18 cellular contexts compared by ENCODE assay signal in the genomic region with DNA sequence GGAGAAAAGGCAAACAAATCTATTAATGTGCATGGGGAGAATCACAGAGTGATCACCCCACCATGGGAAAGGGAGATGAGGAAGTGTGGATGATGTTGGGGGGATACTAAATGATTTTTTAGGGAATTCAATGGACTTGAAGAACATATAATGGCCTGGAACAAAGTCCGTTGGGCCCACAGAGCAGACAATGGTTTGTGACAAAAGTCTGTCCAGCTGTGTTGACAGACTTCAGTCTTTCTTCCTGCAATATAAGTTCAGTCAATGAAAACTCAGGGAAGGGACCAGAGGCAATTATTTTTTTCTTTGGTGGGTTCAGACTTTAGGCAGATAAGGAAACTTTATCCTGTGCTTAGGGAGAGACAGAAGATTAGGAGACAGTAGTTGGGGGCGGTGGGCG. TPM values are rescaled to one million over a fixed set of nuclear protein-coding genes. Genes with fewer than 3 reads are reported as not detected.
DNase-seq lines count a peak whose midpoint lies in the region; TF ChIP-seq lines count a peak whose summit lies in the region.
"Had no signal": no experiment of that assay in that cellular context is flagged by ENCODE, and none has a peak within 500 bp of the region (broad histone marks: within the 10 kb centered on the region; RNA-seq: fewer than 3 reads in every experiment).

No MANE protein-coding gene starts in this region.

- H3K4me2 ChIP-seq in hepatocyte, result no peak overlapping the region

- H3K9ac ChIP-seq in colonic mucosa (ENCODE audit: low read depth in 2 of 2, low read length in 2 of 2) (peak overlapping the region in 1 of 2 donors; percentile 49), mucosa of rectum (ENCODE audit: low read depth in 1 of 2, low read length in 2 of 2) (peak overlapping the region in 1 of 2 donors; percentile 49)
- H3K9ac ChIP-seq: GM23248 had no signal

- intact Hi-C loops in colonic mucosa (cut with DNase I), result no loop called here

- H3K36me3 ChIP-seq in colonic mucosa, result no peaks in the 10 kb centered on the region
- H3K36me3 ChIP-seq in hepatocyte (replicated peaks; ENCODE audit: insufficient read depth, low read depth), result no peaks in the 10 kb centered on the region
- H3K36me3 ChIP-seq in mucosa of rectum (ENCODE audit: control insufficient read depth in 2 of 2, insufficient read depth in 2 of 2, low read length in 2 of 2), result no peaks in the 10 kb centered on the region

- H3K4me1 ChIP-seq in colonic mucosa, result no peaks in the 10 kb centered on the region
- no peaks in the 10 kb centered on the region for H3K4me1 ChIP-seq in hepatocyte (ENCODE audit: insufficient read depth)
- peaks cover 9 to 26% of the 10 kb centered on the region in 2 donors for H3K4me1 ChIP-seq in mucosa of rectum (ENCODE audit: control insufficient read depth in 2 of 2, insufficient read depth in 2 of 2, low read length in 2 of 2)

- H3K4me3 ChIP-seq in colonic mucosa (no peak overlapping the region), hepatocyte (no peak overlapping the region), mucosa of rectum (ENCODE audit: low read length in 2 of 2) (no peak overlapping the region)
- H3K4me3 ChIP-seq: GM23248 had no signal

- WGBS in hepatocyte (ENCODE audit: low lambda C conversion rate, missing lambda C conversion rate), result 56% methylated on average over 3 of the region's 3 CpGs

- no peaks in the 10 kb centered on the region for H3K9me3 ChIP-seq in colonic mucosa
- H3K9me3 ChIP-seq in hepatocyte (ENCODE audit: low read depth), result no peaks in the 10 kb centered on the region
- H3K9me3 ChIP-seq in mucosa of rectum (ENCODE audit: control insufficient read depth in 2 of 2, low read length in 2 of 2), result peaks cover 0 to 2% of the 10 kb centered on the region in 2 donors

- DNase-seq in colonic mucosa, result peak; percentile 50
- no peak for DNase-seq in hepatocyte (ENCODE audit: low spot score)
- DNase-seq in HuH-7.5 (ENCODE audit: low spot score), result no peak
- DNase-seq in hippocampal formation (lab: John Stamatoyannopoulos, UW), result no peak
- DNase-seq in SIG-M5 treated with dmso at 0.1 percent for 504 hours (lab: John Stamatoyannopoulos, UW; ENCODE audit: unreplicated experiment), result no peak
- DNase-seq: C1 segment of cervical spinal cord; CD4-positive, alpha-beta memory T cell; COR-L47; DMS153; DND-41; GM23248; H7; HCEC 1CT had no signal

- H3K27me3 ChIP-seq in colonic mucosa, result no peaks in the 10 kb centered on the region
- no peaks in the 10 kb centered on the region for H3K27me3 ChIP-seq in hepatocyte
- H3K27me3 ChIP-seq in mucosa of rectum (ENCODE audit: control insufficient read depth in 2 of 2, insufficient read depth in 2 of 2, low read length in 2 of 2), result no peaks in the 10 kb centered on the region

- H3K79me2 ChIP-seq in hepatocyte, result no peaks in the 10 kb centered on the region

- TF ChIP-seq CTCF in colonic mucosa (IDR thresholded peaks at IDR 0.05) (no peak), hepatocyte (IDR thresholded peaks at IDR 0.05; ENCODE audit: poor library complexity) (no peak)

- no peaks in the 10 kb centered on the region for H3K9me2 ChIP-seq in hepatocyte (replicated peaks; ENCODE audit: insufficient read depth)

- peak overlapping the region; percentile 77 for H3K27ac ChIP-seq in colonic mucosa
- H3K27ac ChIP-seq in hepatocyte, result peak overlapping the region; percentile 38
- peak overlapping the region; percentile 83 to 89 for H3K27ac ChIP-seq in mucosa of rectum (ENCODE audit: low read depth in 2 of 2, low read length in 2 of 2)
- H3K27ac ChIP-seq: GM23248 had no signal

- no peak overlapping the region for H2AFZ ChIP-seq in hepatocyte
- H2AFZ ChIP-seq: GM23248 had no signal

- H4K20me1 ChIP-seq in hepatocyte (ENCODE audit: insufficient read depth, poor library complexity, severe bottlenecking), result no peaks in the 10 kb centered on the region

RNA-seq across cellular contexts. Expression of a gene that starts 18.0 kb away (rescaled TPM):
- total RNA-seq in colonic mucosa (not detected), hepatocyte (not detected in 2 replicates)
- not detected in 2 replicates for polyA plus RNA-seq in hepatocyte
- total RNA-seq: A172; A673; CD4-positive, alpha-beta memory T cell; GM23248; H1; H7 had no signal
- polyA plus RNA-seq: BJ; CD4-positive, alpha-beta memory T cell; GM23248 had no signal
